9 cellular contexts compared by ENCODE assay signal in genomic region chr19:13103585-13103923, GRCh38. TPM values are rescaled to one million over a fixed set of nuclear protein-coding genes. Genes with fewer than 3 reads are reported as not detected.
DNase-seq lines count a peak whose midpoint lies in the region; ATAC-seq and TF ChIP-seq lines count a peak whose summit lies in the region.
"Had no signal": no experiment of that assay in that cellular context is flagged by ENCODE, and none has a peak within 500 bp of the region (broad histone marks: within the 10 kb centered on the region; RNA-seq: fewer than 3 reads in every experiment).

No MANE protein-coding gene starts in this region.

- H3K4me1 Mint-ChIP-seq in activated CD8-positive, alpha-beta T cell treated with anti-CD3 and anti-CD28 coated beads for 36 hours (ENCODE audit: low read depth) = peaks cover 33% of the 10 kb centered on the region
- peaks cover 37% of the 10 kb centered on the region for H3K4me1 Mint-ChIP-seq in memory B cell

- CTCF ChIA-PET in activated CD8-positive, alpha-beta T cell treated with anti-CD3 and anti-CD28 coated beads for 36 hours (lab: Charles Lee) = interaction anchor here (0.9 to 3.6 kb wide), 10 partner anchors 9 to 160 kb away, joined by 3 to 39 read pairs (median 4); partner anchors contain the start of genes NACC1 and TRMT1

- TF ChIP-seq CTCF in heart right ventricle (IDR thresholded peaks at IDR 0.05) = no peak
- no peak for TF ChIP-seq CTCF in activated CD8-positive, alpha-beta T cell treated with anti-CD3 and anti-CD28 coated beads for 36 hours (IDR thresholded peaks at IDR 0.05)
- no peak for TF ChIP-seq CTCF in transverse colon (IDR thresholded peaks at IDR 0.05)

- in situ Hi-C loops in transverse colon (cut with MboI; ENCODE audit: low pct_ligation_motif_present in 1 of 4, low pct_unique_long_range_greater_than_20kb in 1 of 4, low sequenced_read_pairs in 3 of 4) = loop anchor here in 1 of 4 donors (25.0 kb wide), 1 partner anchor 159 kb away; no protein-coding TSS in a partner anchor

- TF ChIP-seq POLR2A in transverse colon (IDR thresholded peaks at IDR 0.05) = no peak

- no peak for DNase-seq in heart right ventricle
- DNase-seq in left cardiac atrium = no peak
- no peak for DNase-seq in activated CD8-positive, alpha-beta T cell treated with anti-CD3 and anti-CD28 coated beads for 36 hours
- no peak for DNase-seq in memory B cell (ENCODE audit: low spot score in 2 of 2)
- no peak for DNase-seq in transverse colon
- DNase-seq in medulla oblongata (ENCODE audit: extremely low spot score) = no peak
- no peak for DNase-seq in ureter (ENCODE audit: low spot score)
- DNase-seq: NCI-H1105 had no signal

- POLR2A ChIA-PET in activated CD8-positive, alpha-beta T cell treated with anti-CD3 and anti-CD28 coated beads for 36 hours (lab: Charles Lee) = interaction anchor here (0.9 to 4.6 kb wide), 5 partner anchors 12 to 138 kb away, joined by 3 to 46 read pairs (median 8); partner anchors contain the start of genes NACC1 and TRMT1

- peak overlapping the region in 2 of 10 donors; percentile 61 to 65 for H3K4me3 ChIP-seq in heart right ventricle
- peak overlapping the region in 1 of 4 donors; percentile 36 for H3K4me3 ChIP-seq in transverse colon

- 66 to 73% methylated on average over 5 of the region's 5 CpGs for WGBS in heart right ventricle, 2 donors
- WGBS in transverse colon (ENCODE audit: low coverage in 1 of 2), 2 donors = 67 to 100% methylated on average over 1 to 4 of the region's 5 CpGs

- peaks cover 15% of the 10 kb centered on the region for H3K36me3 Mint-ChIP-seq in activated CD8-positive, alpha-beta T cell treated with anti-CD3 and anti-CD28 coated beads for 36 hours (ENCODE audit: low read depth)
- peaks cover 15% of the 10 kb centered on the region for H3K36me3 Mint-ChIP-seq in memory B cell

- ATAC-seq in heart right ventricle (no peak), left cardiac atrium (no peak), memory B cell (ENCODE audit: low read depth) (no peak), GM21390 (IDR thresholded peaks at IDR 0.05; ENCODE audit: unreplicated experiment) (no peak)
- ATAC-seq in activated CD8-positive, alpha-beta T cell treated with anti-CD3 and anti-CD28 coated beads for 36 hours = no peak

- H3K36me3 ChIP-seq in heart right ventricle = peaks cover 0 to 28% (median 0%) of the 10 kb centered on the region in 9 donors
- peaks cover 0 to 3% (median 0%) of the 10 kb centered on the region in 4 donors for H3K36me3 ChIP-seq in transverse colon

- H3K4me3 Mint-ChIP-seq in activated CD8-positive, alpha-beta T cell treated with anti-CD3 and anti-CD28 coated beads for 36 hours = peak overlapping the region; percentile 66
- H3K4me3 Mint-ChIP-seq in memory B cell = peak overlapping the region; percentile 95

- no peaks in the 10 kb centered on the region for H3K27me3 ChIP-seq in heart right ventricle
- no peaks in the 10 kb centered on the region for H3K27me3 ChIP-seq in transverse colon

- no peaks in the 10 kb centered on the region for H3K9me3 ChIP-seq in heart right ventricle
- no peaks in the 10 kb centered on the region for H3K9me3 ChIP-seq in transverse colon

- peaks cover 4% of the 10 kb centered on the region for H3K27me3 Mint-ChIP-seq in activated CD8-positive, alpha-beta T cell treated with anti-CD3 and anti-CD28 coated beads for 36 hours
- H3K27me3 Mint-ChIP-seq in memory B cell = no peaks in the 10 kb centered on the region

- no peak for TF ChIP-seq EP300 in transverse colon (IDR thresholded peaks at IDR 0.05; ENCODE audit: low read depth)

- H3K27ac ChIP-seq in heart right ventricle (peak overlapping the region; percentile 85 to 96 (median 92)), transverse colon (peak overlapping the region; percentile 78 to 93 (median 90))

- H3K4me1 ChIP-seq in heart right ventricle (peaks cover 19 to 76% (median 59%) of the 10 kb centered on the region in 9 donors), transverse colon (peaks cover 22 to 41% (median 33%) of the 10 kb centered on the region in 4 donors)

- intact Hi-C loops in heart right ventricle (cut with DNase I) (loop anchor here in 6 of 10 donors (2.0 to 5.0 kb wide), 3 partner anchors 41 to 49 kb away; partner anchors contain the start of genes IER2 (in 6 of the 6) and STX10 (in 6 of the 6)), left cardiac atrium (cut with DNase I) (loop anchor here in 1 of 2 donors (5.0 kb wide), 1 partner anchor 49 kb away; the partner anchor contains the start of genes IER2 and STX10), transverse colon (cut with DNase I; ENCODE audit: low total_unique reads) (no loop called here)
- intact Hi-C loops in activated CD8-positive, alpha-beta T cell treated with anti-CD3 and anti-CD28 coated beads for 36 hours (cut with micrococcal nuclease) = no loop called here

- no peak overlapping the region for H3K27ac Mint-ChIP-seq in activated CD8-positive, alpha-beta T cell treated with anti-CD3 and anti-CD28 coated beads for 36 hours
- peak overlapping the region; percentile 92 for H3K27ac Mint-ChIP-seq in memory B cell

- H3K9me3 Mint-ChIP-seq in activated CD8-positive, alpha-beta T cell treated with anti-CD3 and anti-CD28 coated beads for 36 hours = no peaks in the 10 kb centered on the region
- H3K9me3 Mint-ChIP-seq in memory B cell = no peaks in the 10 kb centered on the region

RNA-seq across cellular contexts. Expression of gene LYL1, which starts 0.9 kb away (rescaled TPM):
- total RNA-seq in heart right ventricle (1 to 10 TPM; 3.4 to 9.9 (median 6.1) TPM), left cardiac atrium (1 to 10 TPM; 7.5 to 9.0 TPM), transverse colon (10 to 100 TPM in 3 of 4 donors, 1 to 10 TPM in 1; 4.5 to 33.4 (median 16.7) TPM), ureter (3.0 TPM)
- 10 to 100 TPM; 11.5 to 13.0 TPM for polyA plus RNA-seq in heart right ventricle
- 1 to 10 TPM; 3.9 to 4.8 TPM for total RNA-seq in activated CD8-positive, alpha-beta T cell treated with anti-CD3 and anti-CD28 coated beads for 36 hours

RNA-seq across cellular contexts. Expression of gene TRMT1, which starts 13.0 kb away (rescaled TPM):
- total RNA-seq in heart right ventricle (10 to 100 TPM; 10.5 to 22.4 (median 14.2) TPM), left cardiac atrium (10 to 100 TPM; 18.4 to 20.9 TPM), transverse colon (100 to 1,000 TPM in 1 of 4 donors, 10 to 100 TPM in 3; 26.6 to 199 (median 60.7) TPM), ureter (54.6 TPM)
- polyA plus RNA-seq in heart right ventricle = 10 to 100 TPM; 33.1 to 54.0 TPM
- total RNA-seq in activated CD8-positive, alpha-beta T cell treated with anti-CD3 and anti-CD28 coated beads for 36 hours = 10 to 100 TPM; 85.0 to 95.7 TPM

RNA-seq across cellular contexts. Expression of gene NACC1, which starts 14.5 kb away (rescaled TPM):
- total RNA-seq in heart right ventricle = 10 to 100 TPM; 31.1 to 58.0 (median 35.1) TPM
- polyA plus RNA-seq in heart right ventricle = 10 to 100 TPM; 23.9 to 25.0 TPM
- total RNA-seq in left cardiac atrium = 10 to 100 TPM; 34.9 to 47.8 TPM
- total RNA-seq in activated CD8-positive, alpha-beta T cell treated with anti-CD3 and anti-CD28 coated beads for 36 hours = 10 to 100 TPM; 73.8 to 87.5 TPM
- total RNA-seq in transverse colon = 10 to 100 TPM; 31.6 to 54.2 (median 36.5) TPM
- 57.0 TPM for total RNA-seq in ureter

RNA-seq across cellular contexts. Expression of gene STX10, which starts 46.6 kb away (rescaled TPM):
- total RNA-seq in heart right ventricle = 10 to 100 TPM; 18.7 to 50.4 (median 25.4) TPM
- 10 to 100 TPM; 60.5 to 69.9 TPM for polyA plus RNA-seq in heart right ventricle
- 10 to 100 TPM; 30.0 to 36.1 TPM for total RNA-seq in left cardiac atrium
- total RNA-seq in activated CD8-positive, alpha-beta T cell treated with anti-CD3 and anti-CD28 coated beads for 36 hours = 10 to 100 TPM; 66.8 to 72.4 TPM
- 100 to 1,000 TPM in 1 of 4 donors, 10 to 100 TPM in 3; 69.7 to 164 (median 84.2) TPM for total RNA-seq in transverse colon
- total RNA-seq in ureter = 37.3 TPM

RNA-seq across cellular contexts. Expression of gene IER2, which starts 46.7 kb away (rescaled TPM):
- 10 to 100 TPM; 19.2 to 54.6 (median 36.0) TPM for total RNA-seq in heart right ventricle
- polyA plus RNA-seq in heart right ventricle = 10 to 100 TPM; 29.5 to 42.8 TPM
- total RNA-seq in left cardiac atrium = 10 to 100 TPM; 36.9 to 61.3 TPM
- total RNA-seq in activated CD8-positive, alpha-beta T cell treated with anti-CD3 and anti-CD28 coated beads for 36 hours = 100 to 1,000 TPM; 120 to 122 TPM
- 100 to 1,000 TPM; 184 to 503 (median 244) TPM for total RNA-seq in transverse colon
- 94.0 TPM for total RNA-seq in ureter

Comparison
In these comparisons a context has a peak if more than half of its experiments do, and no peak if none do; other contexts are left out.
1. intact Hi-C loops: an anchor here in heart right ventricle (2.0 to 5.0 kb wide); none called in activated CD8-positive, alpha-beta T cell treated with anti-CD3 and anti-CD28 coated beads for 36 hours and transverse colon.